In genomic region chr5:160174780-160175437, GRCh38 we compare ENCODE assay signal across 19 cellular contexts. TPM values are rescaled to one million over a fixed set of nuclear protein-coding genes. Genes with fewer than 3 reads are reported as not detected.
DNase-seq lines count a peak whose midpoint lies in the region; ATAC-seq, FAIRE-seq and TF ChIP-seq lines count a peak whose summit lies in the region.
"Had no signal": no experiment of that assay in that cellular context is flagged by ENCODE, and none has a peak within 500 bp of the region (broad histone marks: within the 10 kb centered on the region; RNA-seq: fewer than 3 reads in every experiment).

No MANE protein-coding gene starts in this region.

- no peaks in the 10 kb centered on the region for H4K20me1 ChIP-seq in osteoblast (ENCODE audit: insufficient read depth, low read length)

- FAIRE-seq in endometrium (lab: Jason Lieb, UNC): peak; percentile 75
- FAIRE-seq: endothelial cell of umbilical vein had no signal

- peaks cover 14% of the 10 kb centered on the region for H3K4me1 ChIP-seq in osteoblast (ENCODE audit: insufficient read depth, low read length)
- H3K4me1 ChIP-seq: thyroid gland had no signal

- TF ChIP-seq CTCF in osteoblast (IDR thresholded peaks at IDR 0.05; ENCODE audit: extremely low read depth, low read depth, low read length): no peak

- no peaks in the 10 kb centered on the region for H3K9me3 ChIP-seq in osteoblast (ENCODE audit: low read depth, low read length)
- H3K9me3 ChIP-seq: thyroid gland had no signal

- no peaks in the 10 kb centered on the region for H3K79me2 ChIP-seq in osteoblast (ENCODE audit: insufficient read depth, low read length)

- ATAC-seq in HG03460 (IDR thresholded peaks at IDR 0.05; ENCODE audit: unreplicated experiment) (no peak), HG02623 (IDR thresholded peaks at IDR 0.05; ENCODE audit: unreplicated experiment) (no peak)
- ATAC-seq: activated CD8-positive, alpha-beta T cell treated with anti-CD3 and anti-CD28 coated beads for 36 hours; activated naive CD8-positive, alpha-beta T cell treated with anti-CD3 and anti-CD28 coated beads, Interleukin-2, amount 50 U/mL, for 24 hours; Panc1 had no signal

- peak overlapping the region; percentile 95 for H2AFZ ChIP-seq in osteoblast (ENCODE audit: low read length)

- H3K4me3 ChIP-seq in osteoblast (ENCODE audit: insufficient read depth, low read length): no peak overlapping the region
- H3K4me3 ChIP-seq: thyroid gland had no signal

- DNase-seq in NCI-H2171 (lab: John Stamatoyannopoulos, UW) (peak; percentile 58), NCI-H2171 treated with DMSO at 0.1 percent for 48 hours (lab: John Stamatoyannopoulos, UW) (no peak), osteoblast (ENCODE audit: insufficient read length, low spot score, missing footprints) (peak; percentile 78), COLO668 (lab: John Stamatoyannopoulos, UW; ENCODE audit: unreplicated experiment) (no peak), KG1 (lab: John Stamatoyannopoulos, UW) (no peak)
- DNase-seq: 8988T; activated CD8-positive, alpha-beta T cell treated with anti-CD3 and anti-CD28 coated beads for 36 hours; activated naive CD8-positive, alpha-beta T cell treated with anti-CD3 and anti-CD28 coated beads, Interleukin-2, amount 50 U/mL, for 24 hours; CD4-positive, alpha-beta T cell; stimulated activated CD4-positive, alpha-beta T cell treated with anti-CD3 and anti-CD28 coated beads, Interleukin-2, amount 100 ng/mL, for 24 hours had no signal

- H3K27me3 ChIP-seq in osteoblast (ENCODE audit: insufficient read depth, low read length): no peaks in the 10 kb centered on the region
- H3K27me3 ChIP-seq: thyroid gland had no signal

- peak overlapping the region; percentile 29 for H3K4me2 ChIP-seq in osteoblast (ENCODE audit: insufficient read depth, low read length)

- no peaks in the 10 kb centered on the region for H3K36me3 ChIP-seq in osteoblast (ENCODE audit: insufficient read depth, low read length)
- H3K36me3 ChIP-seq: thyroid gland had no signal

- peak overlapping the region; percentile 54 for H3K27ac ChIP-seq in osteoblast (ENCODE audit: low read depth, low read length)
- H3K27ac ChIP-seq: thyroid gland, VCaP had no signal

RNA-seq across cellular contexts. Expression of gene FABP6, which starts 54.4 kb away (rescaled TPM):
- not detected in 2 replicates for total RNA-seq in osteoblast
- total RNA-seq: activated CD8-positive, alpha-beta T cell treated with anti-CD3 and anti-CD28 coated beads for 36 hours; CD4-positive, alpha-beta T cell; endothelial cell of umbilical vein; lung microvascular endothelial cell; right cardiac atrium; thyroid gland had no signal

RNA-seq across cellular contexts. Expression of gene PWWP2A, which starts 55.7 kb away (rescaled TPM):
- total RNA-seq in osteoblast: 23.6 and 26.8 TPM in 2 replicates

Comparison
In these comparisons a context has a peak if more than half of its experiments do, and no peak if none do; other contexts are left out.
1. DNase-seq: peak in NCI-H2171 (single experiment) and osteoblast (single experiment); none in NCI-H2171 treated with DMSO at 0.1 percent for 48 hours (single experiment), COLO668 (single experiment) and KG1 (single experiment).